Comparison of ENCODE assay signal across 28 cellular contexts in genomic region chr4:167614866-167615265, GRCh38.
DNase-seq lines count a peak whose midpoint lies in the region; ATAC-seq and TF ChIP-seq lines count a peak whose summit lies in the region.
"Had no signal": no experiment of that assay in that cellular context is flagged by ENCODE, and none has a peak within 500 bp of the region (broad histone marks: within the 10 kb centered on the region; RNA-seq: fewer than 3 reads in every experiment).

No MANE protein-coding gene starts in this region.

- in situ Hi-C loops in mammary epithelial cell (cut with MboI; ENCODE audit: low sequenced_read_pairs in 2 of 2) = loop anchor here in 1 of 2 donors (25.0 kb wide), 1 partner anchor 603 kb away; no protein-coding TSS in a partner anchor

- H2AFZ ChIP-seq in mammary epithelial cell (ENCODE audit: low read depth, low read length) = no peak overlapping the region
- H2AFZ ChIP-seq: GM23248 had no signal

- H4K20me1 ChIP-seq in mammary epithelial cell (ENCODE audit: insufficient read depth, low read length) = no peaks in the 10 kb centered on the region

- CTCF ChIA-PET in mammary epithelial cell (lab: Charles Lee; ENCODE audit: low non-redundant PET) = no interaction called here

- H3K36me3 ChIP-seq in mammary epithelial cell (ENCODE audit: insufficient read depth, low read length) (no peaks in the 10 kb centered on the region), lung (ENCODE audit: control insufficient read depth in 2 of 2, insufficient read depth in 2 of 2, low read length in 2 of 2) (no peaks in the 10 kb centered on the region)
- H3K36me3 ChIP-seq: left ventricle myocardium inferior, thoracic aorta, uterus had no signal

- no peaks in the 10 kb centered on the region for H3K9me3 ChIP-seq in mammary epithelial cell (replicated peaks; ENCODE audit: insufficient read depth, low read length)
- H3K9me3 ChIP-seq in lung (ENCODE audit: control insufficient read depth in 2 of 2, insufficient read depth in 1 of 2, low read length in 1 of 2) = peaks cover 0 to 3% of the 10 kb centered on the region in 2 donors
- H3K9me3 ChIP-seq: body of pancreas, thoracic aorta, uterus had no signal

- dilution Hi-C loops in mammary epithelial cell (cut with HindIII; ENCODE audit: low sequenced_read_pairs) = no loop called here

- ATAC-seq in lung (ENCODE audit: insufficient read depth, low FRiP score) (peak; percentile 30), HG02970 (IDR thresholded peaks at IDR 0.05; ENCODE audit: low FRiP score, unreplicated experiment) (no peak)
- ATAC-seq: body of pancreas; right cardiac atrium; stimulated activated naive CD8-positive, alpha-beta T cell treated with anti-CD3 and anti-CD28 coated beads, Interleukin-15, amount 100 ng/mL, for 72 hours had no signal

- TF ChIP-seq CTCF in mammary epithelial cell (conservative IDR thresholded peaks at IDR 0.05 in 1 of 2, IDR thresholded peaks at IDR 0.05 in 1 of 2; ENCODE audit: extremely low read depth in 1 of 2, insufficient read depth in 1 of 2, low read depth in 1 of 2, low read length in 2 of 2) (no peak), lung (IDR thresholded peaks at IDR 0.05; ENCODE audit: control extremely low read depth, extremely low read depth) (no peak)

- BruUV-seq in mammary epithelial cell (replicated peaks; lab: Mats Ljungman, UMichigan) = no TSS peak

- H3K9ac ChIP-seq in mammary epithelial cell (ENCODE audit: insufficient read depth, low read length) = no peak overlapping the region
- H3K9ac ChIP-seq: GM23248, KMS-11 had no signal

- H3K4me2 ChIP-seq in mammary epithelial cell (ENCODE audit: insufficient read depth, low read depth, low read length) = no peak overlapping the region
- H3K4me2 ChIP-seq: KMS-11, smooth muscle cell had no signal

- H3K27ac ChIP-seq in mammary epithelial cell (ENCODE audit: insufficient read depth, low read depth, low read length) (no peak overlapping the region), lung (ENCODE audit: low read depth in 1 of 2, low read length in 1 of 2) (no peak overlapping the region)
- H3K27ac ChIP-seq: body of pancreas, GM23248, KMS-11, left ventricle myocardium inferior, thoracic aorta, uterus had no signal

- WGBS in mammary epithelial cell (ENCODE audit: low coverage, missing lambda C conversion rate) = 50% methylated on average over 3 of the region's 3 CpGs
- 62 to 67% methylated on average over 3 of the region's 3 CpGs for WGBS in lung, 2 donors

- H3K4me1 ChIP-seq in mammary epithelial cell (ENCODE audit: insufficient read depth, low read length) (peaks cover 6% of the 10 kb centered on the region), lung (ENCODE audit: control insufficient read depth in 2 of 2, insufficient read depth in 2 of 2, low read length in 2 of 2) (no peaks in the 10 kb centered on the region)
- H3K4me1 ChIP-seq: body of pancreas, left ventricle myocardium inferior, uterus had no signal

- DNase-seq in EL = peak; percentile 72
- DNase-seq in NCI-H226 = peak; percentile 55
- DNase-seq in mammary epithelial cell = peak; percentile 27
- no peak for DNase-seq in lung (ENCODE audit: low spot score)
- no peak for DNase-seq in activated CD8-positive, alpha-beta memory T cell treated with anti-CD3 and anti-CD28 coated beads, Interleukin-2, amount 50 U/mL, for 48 hours
- no peak for DNase-seq in amygdala (lab: John Stamatoyannopoulos, UW)
- no peak for DNase-seq in activated CD4-positive, CD25-positive, alpha-beta regulatory T cell (lab: John Stamatoyannopoulos, UW)
- DNase-seq: activated CD4-positive, alpha-beta T cell treated with anti-CD3 and anti-CD28 coated beads, Interleukin-2, amount 10 ng/mL, durations not matched to agents 24 days and 14 days; activated CD8-positive, alpha-beta memory T cell treated with anti-CD3 and anti-CD28 coated beads for 24 hours; AML-193; body of pancreas; CD4-positive, alpha-beta T cell; glutamatergic neuron; GM23248; HFFc6; left ventricle myocardium inferior; MV-4-11; NCI-H1436 treated with DMSO at 0.1 percent for 48 hours; NCI-H446 treated with DMSO at 0.1 percent for 48 hours; NCI-H774; posterior cingulate gyrus; right cardiac atrium; stimulated activated naive CD8-positive, alpha-beta T cell treated with anti-CD3 and anti-CD28 coated beads, Interleukin-15, amount 100 ng/mL, for 72 hours; uterus had no signal

- H3K27me3 ChIP-seq in mammary epithelial cell (ENCODE audit: insufficient read depth, low read length) = no peaks in the 10 kb centered on the region
- H3K27me3 ChIP-seq in lung (ENCODE audit: control insufficient read depth, insufficient read depth) = no peaks in the 10 kb centered on the region
- H3K27me3 ChIP-seq: body of pancreas, uterus had no signal

- H3K4me3 ChIP-seq in mammary epithelial cell (replicated peaks in 1 of 3; ENCODE audit: insufficient read depth in 1 of 3, low read depth in 2 of 3, low read length in 3 of 3) (no peak overlapping the region), lung (no peak overlapping the region)
- H3K4me3 ChIP-seq: body of pancreas, GM23248, left ventricle myocardium inferior, smooth muscle cell, thoracic aorta, uterus had no signal

- intact Hi-C loops in mammary epithelial cell (cut with micrococcal nuclease) = no loop called here

- no peaks in the 10 kb centered on the region for H3K79me2 ChIP-seq in mammary epithelial cell (ENCODE audit: insufficient read depth, low read length)

Comparison
In these comparisons a context has a peak if more than half of its experiments do, and no peak if none do; other contexts are left out.
1. DNase-seq: peak in EL (single experiment), NCI-H226 (single experiment) and mammary epithelial cell (single experiment); none in lung (single experiment), activated CD8-positive, alpha-beta memory T cell treated with anti-CD3 and anti-CD28 coated beads, Interleukin-2, amount 50 U/mL, for 48 hours (single experiment), amygdala (0 of 56) and activated CD4-positive, CD25-positive, alpha-beta regulatory T cell (0 of 4).